In genomic region chr5:10307206-10308148, GRCh38 we compare ENCODE assay signal across 1 cellular context.
TF ChIP-seq lines count a peak whose summit lies in the region.

CMBL (minus strand) TSS chr5:10307902; CDS start chr5:10290762, 17,140 bp downstream.

TF ChIP-seq in K562, 482 proteins besides CTCF, POLR2A, EP300 and RAD21 (continued from another document and continues in another):
- TF ChIP-seq BCLAF1 (IDR thresholded peaks at IDR 0.05; ENCODE audit: borderline replicate concordance in 1 of 2, control insufficient read depth in 1 of 2, low read depth in 2 of 2, low read length in 1 of 2) (no peak), TSC22D4 (tag; IDR thresholded peaks at IDR 0.05) (no peak), ZNF398 (CRISPR knock-in tag; IDR thresholded peaks at IDR 0.05) (no peak), ZNF586 (CRISPR knock-in tag; conservative IDR thresholded peaks at IDR 0.05) (no peak), CEBPG (CRISPR knock-in tag; IDR thresholded peaks at IDR 0.05) (no peak), CEBPG (tag; conservative IDR thresholded peaks at IDR 0.05 in 1 of 2, IDR thresholded peaks at IDR 0.05 in 1 of 2) (no peak), ZFP36 (IDR thresholded peaks at IDR 0.05; ENCODE audit: low read depth, low read length, partially characterized antibody) (no peak), KDM2B (CRISPR knock-in tag; IDR thresholded peaks at IDR 0.05) (peak; percentile 88; the same call in 1 of the 2 replicates), MED1 (CRISPR knock-in tag; IDR thresholded peaks at IDR 0.05; ENCODE audit: borderline replicate concordance) (no peak), RERE (CRISPR knock-in tag; IDR thresholded peaks at IDR 0.05; ENCODE audit: borderline replicate concordance) (no peak), KDM1A (IDR thresholded peaks at IDR 0.05) (peak; percentile 30 to 88; a peak in 3 of 4 replicates), CHCHD3 (CRISPR knock-in tag; IDR thresholded peaks at IDR 0.05) (0 out of 2 replicates have a peak, but pooled peaks have one; percentile 37), GABPA (tag; conservative IDR thresholded peaks at IDR 0.05; ENCODE audit: low read depth) (peak; percentile 36; the same call in 1 of the 2 replicates), MTA2 (IDR thresholded peaks at IDR 0.05; ENCODE audit: low read depth) (no peak; the same call in none of the 2 replicates), ZSCAN32 (CRISPR knock-in tag; IDR thresholded peaks at IDR 0.05) (no peak), ZC3H4 (CRISPR knock-in tag; IDR thresholded peaks at IDR 0.05; ENCODE audit: borderline replicate concordance) (no peak), SETDB1 (IDR thresholded peaks at IDR 0.05; ENCODE audit: low read length) (no peak), ZFP1 (CRISPR knock-in tag; IDR thresholded peaks at IDR 0.05) (no peak), ZNF695 (CRISPR knock-in tag; IDR thresholded peaks at IDR 0.05) (peak; percentile 56; the same call in 1 of the 2 replicates), ZNF639 (CRISPR knock-in tag; conservative IDR thresholded peaks at IDR 0.05 in 1 of 2, IDR thresholded peaks at IDR 0.05 in 1 of 2) (peak in 1 of 2 experiments; percentile 56; a peak in 2 of 4 replicates), TFAM (CRISPR knock-in tag; conservative IDR thresholded peaks at IDR 0.05) (no peak), ASH1L (IDR thresholded peaks at IDR 0.05; ENCODE audit: borderline replicate concordance, low read depth, partially characterized antibody) (no peak), VEZF1 (CRISPR knock-in tag; IDR thresholded peaks at IDR 0.05) (peak; percentile 85), DACH1 (IDR thresholded peaks at IDR 0.05; ENCODE audit: partially characterized antibody) (no peak), ARID1B (IDR thresholded peaks at IDR 0.05) (peak; percentile 43), NCOA1 (IDR thresholded peaks at IDR 0.05; ENCODE audit: low read depth) (no peak), RFX1 (IDR thresholded peaks at IDR 0.05) (no peak), HOMEZ (CRISPR knock-in tag; IDR thresholded peaks at IDR 0.05) (no peak), AFF4 (CRISPR knock-in tag; IDR thresholded peaks at IDR 0.05) (peak; percentile 71; the same call in 1 of the 2 replicates), THRA (IDR thresholded peaks at IDR 0.05) (no peak), SMAD2 (IDR thresholded peaks at IDR 0.05; ENCODE audit: low read depth, low read length) (no peak), ZNF583 (CRISPR knock-in tag; IDR thresholded peaks at IDR 0.05) (0 out of 2 replicates have a peak, but pooled peaks have one; percentile 26), GTF2A2 (tag; IDR thresholded peaks at IDR 0.05) (no peak)
